Comparison of ENCODE assay signal across 8 cellular contexts in genomic region chr3:152556731-152557254, GRCh38.
A peak's percentile ranks its signal among the peaks of the same experiment; 100 is the strongest.
DNase-seq lines count a peak whose midpoint lies in the region; ATAC-seq and TF ChIP-seq lines count a peak whose summit lies in the region.

No MANE protein-coding gene starts in this region.

- no peaks in the 10 kb centered on the region for H3K27me3 ChIP-seq in adrenal gland
- H3K27me3 ChIP-seq in effector memory CD4-positive, alpha-beta T cell (replicated peaks; ENCODE audit: control insufficient read depth, insufficient read depth, low read length, poor library complexity, severe bottlenecking), result no peaks in the 10 kb centered on the region

- H3K4me1 ChIP-seq in adrenal gland (replicated peaks in 1 of 2), result peaks cover 15 to 19% of the 10 kb centered on the region in 2 donors
- H3K4me1 ChIP-seq in effector memory CD4-positive, alpha-beta T cell (ENCODE audit: control insufficient read depth, insufficient read depth, low read length, poor library complexity, severe bottlenecking), result no peaks in the 10 kb centered on the region

- peak overlapping the region in 3 of 5 donors; percentile 27 to 82 (median 50) for H3K27ac ChIP-seq in adrenal gland
- H3K27ac ChIP-seq in effector memory CD4-positive, alpha-beta T cell (ENCODE audit: insufficient read depth, low read length, poor library complexity, severe bottlenecking), result no peak overlapping the region

- ATAC-seq in GM18870 (IDR thresholded peaks at IDR 0.05; ENCODE audit: unreplicated experiment), result peak; percentile 51
- ATAC-seq in HG02870 (IDR thresholded peaks at IDR 0.05; ENCODE audit: unreplicated experiment), result peak; percentile 79

- intact Hi-C loops in adrenal gland (cut with DNase I), result no loop called here

- H3K9me3 ChIP-seq in adrenal gland (replicated peaks in 1 of 3), result no peaks in the 10 kb centered on the region
- no peaks in the 10 kb centered on the region for H3K9me3 ChIP-seq in effector memory CD4-positive, alpha-beta T cell (ENCODE audit: control insufficient read depth, low read length)

- no peak overlapping the region for H3K4me3 ChIP-seq in adrenal gland
- H3K4me3 ChIP-seq in effector memory CD4-positive, alpha-beta T cell (ENCODE audit: insufficient read depth, low read depth, low read length, poor library complexity, severe bottlenecking), result no peak overlapping the region

- TF ChIP-seq CTCF in adrenal gland (IDR thresholded peaks at IDR 0.05) (no peak), mesothelial cell of epicardium (IDR thresholded peaks at IDR 0.05; ENCODE audit: unreplicated experiment) (no peak)

- peaks cover 22% of the 10 kb centered on the region for H3K4me1 Mint-ChIP-seq in mesothelial cell of epicardium

- no peaks in the 10 kb centered on the region for H3K36me3 ChIP-seq in adrenal gland (replicated peaks in 1 of 2)
- H3K36me3 ChIP-seq in effector memory CD4-positive, alpha-beta T cell (ENCODE audit: control insufficient read depth, insufficient read depth, low read length), result no peaks in the 10 kb centered on the region

- H3K27me3 Mint-ChIP-seq in mesothelial cell of epicardium (ENCODE audit: low read depth), result no peaks in the 10 kb centered on the region

- no peak overlapping the region for H3K4me3 Mint-ChIP-seq in mesothelial cell of epicardium

- H3K9me3 Mint-ChIP-seq in mesothelial cell of epicardium, result peaks cover 4% of the 10 kb centered on the region

- peak in 5 of 7 donors; percentile 27 to 64 (median 48) for DNase-seq in adrenal gland
- DNase-seq in mesothelial cell of epicardium (ENCODE audit: low spot score in 2 of 2, unreplicated experiment in 2 of 2), result no peak
- no peak for DNase-seq in HK-2 (ENCODE audit: unreplicated experiment)
- no peak for DNase-seq in effector memory CD4-positive, alpha-beta T cell
- DNase-seq in COR-L47 (lab: John Stamatoyannopoulos, UW), result no peak
- DNase-seq in mesenteric fat pad (ENCODE audit: low spot score), result no peak

- H3K36me3 Mint-ChIP-seq in mesothelial cell of epicardium, result no peaks in the 10 kb centered on the region

- no peak for TF ChIP-seq POLR2A in adrenal gland (IDR thresholded peaks at IDR 0.05)

- H3K27ac Mint-ChIP-seq in mesothelial cell of epicardium, result peak overlapping the region; percentile 86

Comparison
In these comparisons a context has a peak if more than half of its experiments do, and no peak if none do; other contexts are left out.
1. DNase-seq: peak in adrenal gland (5 of 7); none in mesothelial cell of epicardium (0 of 2), HK-2 (single experiment), effector memory CD4-positive, alpha-beta T cell (0 of 3), COR-L47 (single experiment) and mesenteric fat pad (single experiment).